Comparison of ENCODE assay signal across 22 cellular contexts in genomic region chr4:89266128-89266527, GRCh38. TPM values are rescaled to one million over a fixed set of nuclear protein-coding genes. Genes with fewer than 3 reads are reported as not detected.
"Had no signal": no experiment of that assay in that cellular context is flagged by ENCODE, and none has a peak within 500 bp of the region (broad histone marks: within the 10 kb centered on the region; RNA-seq: fewer than 3 reads in every experiment).

No MANE protein-coding gene starts in this region.

- H3K27ac Mint-ChIP-seq: activated CD4-positive, alpha-beta T cell treated with anti-CD3 and anti-CD28 coated beads for 36 hours; activated naive CD4-positive, alpha-beta T cell treated with anti-CD3 and anti-CD28 coated beads, Interleukin-2, amount 10 ng/mL, durations not matched to agents 7 days and 5 days; dendritic cell treated with granulocyte-macrophage colony-stimulating factor and Interleukin-4, amounts not matched to agents 40 ng/mL and 50 ng/mL, for 4 days; memory B cell; progenitor cell of endocrine pancreas; WTC11 had no signal

- H3K4me3 Mint-ChIP-seq: activated CD4-positive, alpha-beta T cell treated with anti-CD3 and anti-CD28 coated beads for 36 hours; activated naive CD4-positive, alpha-beta T cell treated with anti-CD3 and anti-CD28 coated beads, Interleukin-2, amount 10 ng/mL, durations not matched to agents 7 days and 5 days; activated T-cell treated with anti-CD3 and anti-CD28 coated beads, Interleukin-2, amount 50 U/mL, for 72 hours; dendritic cell treated with granulocyte-macrophage colony-stimulating factor and Interleukin-4, amounts not matched to agents 40 ng/mL and 50 ng/mL, for 4 days; immature natural killer cell; memory B cell; natural killer cell treated with Interleukin-12 subunit alpha and Interleukin-12 subunit beta and Interleukin-15 and Interleukin-18, amount 100 ng/mL, for 72 hours; T-cell; WTC11 had no signal

- H3K27me3 ChIP-seq: esophagus squamous epithelium, hepatocyte, left lung had no signal

- H3K9me3 ChIP-seq: esophagus squamous epithelium, left lung had no signal

- H3K27me3 Mint-ChIP-seq: activated CD4-positive, alpha-beta T cell treated with anti-CD3 and anti-CD28 coated beads for 36 hours; activated naive CD4-positive, alpha-beta T cell treated with anti-CD3 and anti-CD28 coated beads, Interleukin-2, amount 10 ng/mL, durations not matched to agents 7 days and 5 days; dendritic cell treated with granulocyte-macrophage colony-stimulating factor and Interleukin-4, amounts not matched to agents 40 ng/mL and 50 ng/mL, for 4 days; memory B cell; natural killer cell treated with Interleukin-12 subunit alpha and Interleukin-12 subunit beta and Interleukin-15 and Interleukin-18, amount 100 ng/mL, for 72 hours; progenitor cell of endocrine pancreas; T-cell had no signal

- H3K4me1 ChIP-seq: esophagus squamous epithelium had no signal

- H3K27ac ChIP-seq: esophagus squamous epithelium, hepatocyte, left lung had no signal

- DNase-seq: activated CD4-positive, alpha-beta T cell treated with anti-CD3 and anti-CD28 coated beads for 36 hours; activated CD4-positive, alpha-beta T cell treated with anti-CD3 and anti-CD28 coated beads, Interleukin-2, amount 50 U/mL, for 48 hours; activated CD8-positive, alpha-beta memory T cell treated with anti-CD3 and anti-CD28 coated beads, Interleukin-2, amount 50 U/mL, for 48 hours; activated effector memory CD4-positive, alpha-beta T cell treated with anti-CD3 and anti-CD28 coated beads, Interleukin-2, amount 50 U/mL, for 16 hours; activated naive CD4-positive, alpha-beta T cell treated with anti-CD3 and anti-CD28 coated beads, Interleukin-2, amount 10 ng/mL, durations not matched to agents 7 days and 5 days; activated T-cell treated with anti-CD3 and anti-CD28 coated beads, Interleukin-2, amount 50 U/mL, for 72 hours; amygdala; effector memory CD4-positive, alpha-beta T cell; esophagus squamous epithelium; immature natural killer cell; kidney glomerular epithelial cell; left lung; stimulated activated CD4-positive, alpha-beta T cell treated with anti-CD3 and anti-CD28 coated beads, Interleukin-4, amount 100 ng/mL, for 4 hours; stimulated activated naive CD8-positive, alpha-beta T cell treated with anti-CD3 and anti-CD28 coated beads, Interleukin-15, Interleukin-2, amounts not matched to agents 100 U/mL and 50 U/mL, for 24 hours; T-cell had no signal

- ATAC-seq: activated CD4-positive, alpha-beta T cell treated with anti-CD3 and anti-CD28 coated beads for 36 hours; activated T-cell treated with anti-CD3 and anti-CD28 coated beads, Interleukin-2, amount 50 U/mL, for 72 hours; left lung; natural killer cell treated with Interleukin-12 subunit alpha and Interleukin-12 subunit beta and Interleukin-15 and Interleukin-18, amount 100 ng/mL, for 72 hours; stimulated activated naive CD8-positive, alpha-beta T cell treated with anti-CD3 and anti-CD28 coated beads, Interleukin-15, Interleukin-2, amounts not matched to agents 100 U/mL and 50 U/mL, for 24 hours; T-cell; WTC11 had no signal

- H3K36me3 ChIP-seq: esophagus squamous epithelium, left lung had no signal

- H3K9me3 Mint-ChIP-seq: dendritic cell treated with granulocyte-macrophage colony-stimulating factor and Interleukin-4, amounts not matched to agents 40 ng/mL and 50 ng/mL, for 4 days; immature natural killer cell; memory B cell had no signal

- H3K36me3 Mint-ChIP-seq: memory B cell; natural killer cell treated with Interleukin-12 subunit alpha and Interleukin-12 subunit beta and Interleukin-15 and Interleukin-18, amount 100 ng/mL, for 72 hours; WTC11 had no signal

- H3K4me3 ChIP-seq: esophagus squamous epithelium, hepatocyte, left lung had no signal

RNA-seq across cellular contexts. Expression of gene GPRIN3, which starts 41.5 kb away (rescaled TPM):
- total RNA-seq: osteocyte had no signal
